Comparison of ENCODE assay signal across 8 cellular contexts in the genomic region with DNA sequence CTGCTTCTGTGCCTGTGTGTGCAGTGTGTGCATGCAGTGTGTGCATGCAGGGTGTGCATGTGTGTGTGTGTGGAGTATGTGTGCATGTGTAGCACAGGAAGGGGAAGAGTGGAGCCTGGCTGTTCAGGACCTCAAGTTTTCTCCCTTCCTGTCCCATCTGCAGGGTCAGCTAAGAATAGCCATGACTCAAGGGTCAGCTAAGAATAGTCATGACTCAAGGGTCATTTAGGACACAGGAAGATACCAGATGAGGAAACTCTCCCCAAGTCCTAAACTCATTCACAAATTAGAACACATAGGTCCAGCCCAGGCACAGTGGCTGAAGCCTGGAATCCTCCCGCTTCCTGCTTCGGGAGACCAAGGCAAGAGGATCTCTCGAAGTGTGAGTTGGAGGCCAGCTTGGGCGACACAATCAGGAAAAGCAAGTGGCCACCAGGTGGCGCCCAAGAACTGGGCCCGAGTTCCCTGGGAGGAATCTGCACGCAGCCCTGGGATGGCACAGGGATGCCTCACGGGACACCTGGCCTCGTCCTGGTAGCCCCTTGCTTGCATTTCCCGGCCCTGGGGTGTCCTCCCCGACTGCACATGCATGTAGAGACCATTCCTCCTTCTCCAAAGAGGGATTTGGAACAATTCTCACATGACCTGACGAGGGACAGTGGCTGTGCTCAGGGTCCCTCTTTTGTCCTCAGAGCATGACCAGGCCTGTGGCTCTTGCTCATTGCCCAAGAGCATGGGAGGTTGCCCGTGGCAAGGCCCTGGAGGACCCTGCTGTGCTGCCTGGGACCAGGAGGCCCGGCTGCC. TPM values are rescaled to one million over a fixed set of nuclear protein-coding genes. Genes with fewer than 3 reads are reported as not detected.
A peak's percentile ranks its signal among the peaks of the same experiment; 100 is the strongest.
DNase-seq lines count a peak whose midpoint lies in the region; ATAC-seq and TF ChIP-seq lines count a peak whose summit lies in the region.

No MANE protein-coding gene starts in this region.

- TF ChIP-seq CTCF in DOHH2 (IDR thresholded peaks at IDR 0.05; ENCODE audit: low read depth, low read length, poor library complexity, severe bottlenecking) = peak; percentile 99
- TF ChIP-seq CTCF in WTC11 (IDR thresholded peaks at IDR 0.05) = peak; percentile 88

- POLR2A ChIA-PET in WTC11 (lab: Charles Lee) = no interaction called here

- no peaks in the 10 kb centered on the region for H3K4me1 Mint-ChIP-seq in WTC11
- H3K4me1 Mint-ChIP-seq in central memory CD8-positive, alpha-beta T cell = peaks cover 5% of the 10 kb centered on the region

- H3K27ac ChIP-seq in DOHH2 (ENCODE audit: low read depth, low read length) = no peak overlapping the region

- peaks cover 23% of the 10 kb centered on the region; the same call in 1 of the 2 replicates for H3K27me3 ChIP-seq in DOHH2 (ENCODE audit: control insufficient read depth, low read length)

- no peak overlapping the region for H3K27ac Mint-ChIP-seq in WTC11
- no peak overlapping the region for H3K27ac Mint-ChIP-seq in central memory CD8-positive, alpha-beta T cell (ENCODE audit: low read depth)

- H3F3A ChIP-seq in DOHH2 (ENCODE audit: control insufficient read depth, insufficient read depth) = no peaks in the 10 kb centered on the region

- DNase-seq in NCI-H1105 treated with DMSO at 0.1 percent for 48 hours (lab: John Stamatoyannopoulos, UW) (peak; percentile 45), WTC11 (ENCODE audit: low spot score) (peak; percentile 86), lung microvascular endothelial cell (ENCODE audit: low read depth in 2 of 2) (peak; percentile 57 to 62)
- DNase-seq in central memory CD8-positive, alpha-beta T cell (ENCODE audit: low spot score in 2 of 2) = peak; percentile 39 to 66
- DNase-seq in stimulated activated CD8-positive, alpha-beta memory T cell treated with anti-CD3 and anti-CD28 coated beads, Interleukin-4, amount 100 ng/mL, for 1 hour (ENCODE audit: low read depth in 2 of 2, low spot score in 1 of 2) = peak; percentile 49 to 57

- no peaks in the 10 kb centered on the region for H3K9me3 Mint-ChIP-seq in WTC11
- H3K9me3 Mint-ChIP-seq in central memory CD8-positive, alpha-beta T cell = no peaks in the 10 kb centered on the region

- H3K27me3 Mint-ChIP-seq in WTC11 (ENCODE audit: low read depth) = peaks cover 6% of the 10 kb centered on the region; the same call in 1 of the 2 replicates
- H3K27me3 Mint-ChIP-seq in central memory CD8-positive, alpha-beta T cell = peaks cover 51% of the 10 kb centered on the region

- CTCF ChIA-PET in WTC11 (lab: Charles Lee) = interaction anchor here (0.5 to 2.1 kb wide), 11 partner anchors 10 to 458 kb away, joined by 3 to 9 read pairs (median 4); a partner anchor contains a TSS

- no peak overlapping the region for H3K4me2 ChIP-seq in DOHH2 (ENCODE audit: low read length)

- H3K79me2 ChIP-seq in DOHH2 (ENCODE audit: control insufficient read depth, low read length) = no peaks in the 10 kb centered on the region

- ATAC-seq in GM21723 (IDR thresholded peaks at IDR 0.05; ENCODE audit: unreplicated experiment) (peak; percentile 62), WTC11 (peak; percentile 89), HG03469 (IDR thresholded peaks at IDR 0.05; ENCODE audit: unreplicated experiment) (no peak)
- no peak for ATAC-seq in central memory CD8-positive, alpha-beta T cell (replicated peaks; ENCODE audit: extremely low read depth, poor library complexity, severe bottlenecking)

- no peaks in the 10 kb centered on the region for H3K36me3 Mint-ChIP-seq in WTC11
- peaks cover 2% of the 10 kb centered on the region for H3K36me3 Mint-ChIP-seq in central memory CD8-positive, alpha-beta T cell (ENCODE audit: insufficient read depth)

- no peaks in the 10 kb centered on the region for H3K9me2 ChIP-seq in DOHH2 (replicated peaks; ENCODE audit: control insufficient read depth, low read length)

- no peaks in the 10 kb centered on the region for H4K20me1 ChIP-seq in DOHH2 (ENCODE audit: control insufficient read depth, insufficient read depth, low read depth, low read length)

- H3K36me3 ChIP-seq in DOHH2 (ENCODE audit: control insufficient read depth, low read length) = no peaks in the 10 kb centered on the region

- H3K4me3 Mint-ChIP-seq in WTC11 = no peak overlapping the region
- H3K4me3 Mint-ChIP-seq in central memory CD8-positive, alpha-beta T cell = no peak overlapping the region

- H3K9me3 ChIP-seq in DOHH2 (ENCODE audit: control insufficient read depth, insufficient read depth, low read length) = no peaks in the 10 kb centered on the region

- no peaks in the 10 kb centered on the region for H3K4me1 ChIP-seq in DOHH2 (ENCODE audit: control insufficient read depth, low read length)

- no peak overlapping the region for H3K4me3 ChIP-seq in DOHH2 (ENCODE audit: low read length)

TF ChIP-seq in WTC11, 78 proteins besides CTCF, POLR2A, EP300 and RAD21:
- TF ChIP-seq, protein P1, sequence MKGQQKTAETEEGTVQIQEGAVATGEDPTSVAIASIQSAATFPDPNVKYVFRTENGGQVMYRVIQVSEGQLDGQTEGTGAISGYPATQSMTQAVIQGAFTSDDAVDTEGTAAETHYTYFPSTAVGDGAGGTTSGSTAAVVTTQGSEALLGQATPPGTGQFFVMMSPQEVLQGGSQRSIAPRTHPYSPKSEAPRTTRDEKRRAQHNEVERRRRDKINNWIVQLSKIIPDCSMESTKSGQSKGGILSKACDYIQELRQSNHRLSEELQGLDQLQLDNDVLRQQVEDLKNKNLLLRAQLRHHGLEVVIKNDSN (CRISPR knock-in tag; IDR thresholded peaks at IDR 0.05) = no peak
- TF ChIP-seq GTF2I (CRISPR knock-in tag; conservative IDR thresholded peaks at IDR 0.05) = peak; percentile 43; the same call in 1 of the 2 replicates

RNA-seq across cellular contexts. Expression of a gene that starts 21.4 kb away (rescaled TPM):
- 57.0 to 63.9 TPM (median 60.3 TPM) in 3 replicates for total RNA-seq in WTC11 (2021)
- total RNA-seq in lung microvascular endothelial cell = 101 and 104 TPM in 2 replicates

Comparison
In these comparisons a context has a peak if more than half of its experiments do, and no peak if none do; other contexts are left out.
1. ATAC-seq: peak in GM21723 (single experiment) and WTC11 (single experiment); none in central memory CD8-positive, alpha-beta T cell (single experiment) and HG03469 (single experiment).
2. Peak in every context shown above with its lines, with median percentiles within 50 percentile points of each other: DNase-seq.